20 cellular contexts compared by ENCODE assay signal in the genomic region with DNA sequence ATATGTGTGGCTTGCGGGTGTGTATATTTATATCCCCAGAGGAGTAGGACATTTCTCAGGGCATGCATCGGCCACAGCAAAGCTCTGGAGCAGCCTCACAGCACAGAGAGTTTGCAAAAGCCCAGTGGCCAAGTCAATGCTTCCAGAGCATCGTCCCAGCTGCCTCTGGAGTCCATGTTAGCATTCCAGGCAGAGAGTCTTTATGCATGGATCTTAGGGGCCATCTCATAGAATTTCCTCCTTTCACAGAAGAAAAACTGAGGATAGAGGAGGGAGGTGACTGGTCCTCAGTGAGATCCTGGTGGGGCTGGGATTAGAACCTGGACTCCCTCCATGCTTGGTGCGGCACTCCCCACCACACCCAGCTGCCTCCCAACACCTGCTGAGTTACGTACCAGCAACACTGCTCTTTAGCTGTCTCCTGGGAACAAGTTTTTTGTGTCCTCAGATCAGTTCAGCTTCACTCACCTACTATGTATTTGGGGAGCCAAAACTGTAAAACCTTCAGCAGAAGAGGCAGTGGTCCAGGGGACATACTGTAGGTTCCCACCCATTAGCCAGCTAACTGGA.
DNase-seq lines count a peak whose midpoint lies in the region; ATAC-seq and TF ChIP-seq lines count a peak whose summit lies in the region.
"Had no signal": no experiment of that assay in that cellular context is flagged by ENCODE, and none has a peak within 500 bp of the region (broad histone marks: within the 10 kb centered on the region; RNA-seq: fewer than 3 reads in every experiment).

No MANE protein-coding gene starts in this region.

- no peak overlapping the region for H3K4me3 Mint-ChIP-seq in H9
- H3K4me3 Mint-ChIP-seq: endodermal cell had no signal

- H3K27me3 ChIP-seq in H9 (ENCODE audit: insufficient read depth, low read length): no peaks in the 10 kb centered on the region
- H3K27me3 ChIP-seq in gastrocnemius medialis: no peaks in the 10 kb centered on the region
- H3K27me3 ChIP-seq: ovary, testis had no signal

- H3K27me3 Mint-ChIP-seq in H9 (ENCODE audit: low read depth): no peaks in the 10 kb centered on the region

- H4K20me1 ChIP-seq in H9 (ENCODE audit: control insufficient read depth, insufficient read depth, insufficient read length): no peaks in the 10 kb centered on the region

- no peaks in the 10 kb centered on the region; a peak in 1 of 7 replicates for H3K36me3 Mint-ChIP-seq in H9 (ENCODE audit: insufficient read depth in 1 of 3, low read depth in 3 of 3)

- H2BK120ac ChIP-seq in H9 (ENCODE audit: low read depth, low read length, poor library complexity, severe bottlenecking): no peak overlapping the region

- TF ChIP-seq POLR2A in gastrocnemius medialis (IDR thresholded peaks at IDR 0.05): no peak

- H4K8ac ChIP-seq in H9 (replicated peaks; ENCODE audit: insufficient read length, low read depth, low read length): no peak overlapping the region

- WGBS in H9 (ENCODE audit: extremely low coverage, insufficient read length, low lambda C conversion rate): no CpG with 5 or more reads among the region's 5 CpGs

- H3K4me1 Mint-ChIP-seq in H9: peaks cover 44 to 63% of the 10 kb centered on the region in 2 experiments

- intact Hi-C loops in gastrocnemius medialis (cut with DNase I; ENCODE audit: low total_unique reads): no loop called here

- TF ChIP-seq CTCF in H9 (conservative IDR thresholded peaks at IDR 0.05) (no peak), gastrocnemius medialis (IDR thresholded peaks at IDR 0.05 in 4 of 5, conservative IDR thresholded peaks at IDR 0.05 in 1 of 5) (no peak)

- H2AK5ac ChIP-seq in H9 (ENCODE audit: insufficient read length, low read length): no peak overlapping the region

- no peak overlapping the region for H2BK20ac ChIP-seq in H9 (ENCODE audit: low read depth, low read length, poor library complexity, severe bottlenecking)

- H3K27ac Mint-ChIP-seq in H9: peak overlapping the region in 2 of 3 experiments; percentile 67 to 69; a peak in 3 of 7 replicates
- H3K27ac Mint-ChIP-seq: endodermal cell had no signal

- no peaks in the 10 kb centered on the region for H3K36me3 ChIP-seq in gastrocnemius medialis
- H3K36me3 ChIP-seq: ovary had no signal

- H3K4me1 ChIP-seq in H9 (ENCODE audit: insufficient read depth, low read length): peaks cover 6% of the 10 kb centered on the region; the same call in 1 of the 2 replicates
- H3K4me1 ChIP-seq in gastrocnemius medialis: peaks cover 45 to 46% of the 10 kb centered on the region in 2 donors

- H3K23ac ChIP-seq in H9 (ENCODE audit: insufficient read length, low read depth, low read length): no peak overlapping the region

- H3K9me3 ChIP-seq in H9 (ENCODE audit: control insufficient read depth, low read depth, low read length) (no peaks in the 10 kb centered on the region), gastrocnemius medialis (no peaks in the 10 kb centered on the region)
- H3K9me3 ChIP-seq: mucosa of descending colon, ovary, SK-N-SH, testis had no signal

- H3K9ac ChIP-seq in H9 (ENCODE audit: extremely low read depth, insufficient read length, low read length): no peak overlapping the region
- H3K9ac ChIP-seq: SK-N-SH had no signal

- no peaks in the 10 kb centered on the region for H3K9me3 Mint-ChIP-seq in H9
- H3K9me3 Mint-ChIP-seq: endodermal cell had no signal

- no peak overlapping the region for H2AFZ ChIP-seq in H9 (ENCODE audit: low read length)
- H2AFZ ChIP-seq: PC-9 had no signal

- no peak overlapping the region for H3K4me2 ChIP-seq in H9 (ENCODE audit: insufficient read depth, insufficient read length, low read length)
- H3K4me2 ChIP-seq: PC-9, SK-N-SH had no signal

- ATAC-seq in gastrocnemius medialis (no peak), GM19324 (IDR thresholded peaks at IDR 0.05; ENCODE audit: low FRiP score, unreplicated experiment) (no peak)
- ATAC-seq: mucosa of descending colon had no signal

- H4K91ac ChIP-seq in H9 (ENCODE audit: insufficient read length, low read depth, low read length): no peak overlapping the region

- in situ Hi-C loops in gastrocnemius medialis (cut with MboI; ENCODE audit: low sequenced_read_pairs in 4 of 4): no loop called here

- no peak overlapping the region for H2BK15ac ChIP-seq in H9 (ENCODE audit: low read depth, low read length)

- DNase-seq in H9 (no peak), NAMALWA (ENCODE audit: low spot score) (peak; percentile 66), islet precursor cell (peak; percentile 40), gastrocnemius medialis (no peak), GM03348 (ENCODE audit: low spot score) (no peak), GM19238 (ENCODE audit: insufficient read length, low spot score) (no peak)
- DNase-seq: activated effector memory CD4-positive, alpha-beta T cell treated with Interleukin-2 at 50 U/mL for 16 hours; amniotic stem cell; C1 segment of cervical spinal cord; endodermal cell; hippocampal formation; mucosa of descending colon; NCI-H1694; SK-N-SH; stimulated activated CD4-positive, alpha-beta T cell treated with anti-CD3 and anti-CD28 coated beads, Interleukin-4, amount 100 ng/mL, for 24 hours; T-helper 9 cell; testis had no signal

- peak overlapping the region; percentile 66; the same call in 1 of the 2 replicates for H3K14ac ChIP-seq in H9 (ENCODE audit: insufficient read depth, low read length)

- H3K27ac ChIP-seq in H9 (ENCODE audit: insufficient read length, low read depth, low read length) (no peak overlapping the region), gastrocnemius medialis (peak overlapping the region in 3 of 4 donors; percentile 27 to 50 (median 46))
- H3K27ac ChIP-seq: PC-9, testis had no signal

- no peak overlapping the region for H3K56ac ChIP-seq in H9 (ENCODE audit: insufficient read length, low read depth, low read length)

- no peaks in the 10 kb centered on the region for H3K23me2 ChIP-seq in H9 (ENCODE audit: insufficient read length, low read depth, low read length, poor library complexity, severe bottlenecking)

- no peak overlapping the region for H3K4ac ChIP-seq in H9 (ENCODE audit: low read depth, low read length)

- H2BK12ac ChIP-seq in H9 (ENCODE audit: insufficient read length, low read depth, low read length): no peak overlapping the region

- H3K79me2 ChIP-seq in H9 (ENCODE audit: insufficient read depth, low read length): no peaks in the 10 kb centered on the region

- H3T11ph ChIP-seq in H9 (ENCODE audit: low read length): no peak overlapping the region

- H3K18ac ChIP-seq in H9 (ENCODE audit: insufficient read length, low read depth, low read length): no peak overlapping the region

- no peak overlapping the region for H4K5ac ChIP-seq in H9 (ENCODE audit: insufficient read length, low read depth, low read length)

- H3K4me3 ChIP-seq in gastrocnemius medialis: no peak overlapping the region
- H3K4me3 ChIP-seq: mucosa of descending colon, ovary, PC-9, testis had no signal

- no peaks in the 10 kb centered on the region for H3K79me1 ChIP-seq in H9 (ENCODE audit: insufficient read depth, low read depth, low read length, poor library complexity, severe bottlenecking)

- H2BK5ac ChIP-seq in H9 (ENCODE audit: insufficient read length, low read length): no peak overlapping the region

Comparison
In these comparisons a context has a peak if more than half of its experiments do, and no peak if none do; other contexts are left out.
1. DNase-seq: peak in NAMALWA (single experiment) and islet precursor cell (single experiment); none in H9 (single experiment), gastrocnemius medialis (0 of 2), GM03348 (single experiment) and GM19238 (single experiment).